12 cellular contexts compared by ENCODE assay signal in genomic region chr17:64653325-64653984, GRCh38. TPM values are rescaled to one million over a fixed set of nuclear protein-coding genes. Genes with fewer than 3 reads are reported as not detected.
A peak's percentile ranks its signal among the peaks of the same experiment; 100 is the strongest.
DNase-seq lines count a peak whose midpoint lies in the region; ATAC-seq and TF ChIP-seq lines count a peak whose summit lies in the region.
"Had no signal": no experiment of that assay in that cellular context is flagged by ENCODE, and none has a peak within 500 bp of the region (broad histone marks: within the 10 kb centered on the region; RNA-seq: fewer than 3 reads in every experiment).

No MANE protein-coding gene starts in this region.

- peak overlapping the region; percentile 58 for H3K4me2 ChIP-seq in fibroblast of lung (ENCODE audit: extremely low read depth, insufficient read depth, low read length)
- peak overlapping the region; percentile 66 for H3K4me2 ChIP-seq in skeletal muscle satellite cell (ENCODE audit: low read length)

- peaks cover 2% of the 10 kb centered on the region for H4K20me1 ChIP-seq in fibroblast of lung (ENCODE audit: control insufficient read depth, extremely low read depth, insufficient read depth, low read length)

- H3K36me3 ChIP-seq in SJSA1 (peaks cover 27% of the 10 kb centered on the region), fibroblast of lung (ENCODE audit: control insufficient read depth, insufficient read depth, low read length) (peaks cover 3% of the 10 kb centered on the region), skeletal muscle satellite cell (ENCODE audit: insufficient read depth, low read length) (peaks cover 10% of the 10 kb centered on the region)
- H3K36me3 ChIP-seq: transverse colon had no signal

- H3K27ac Mint-ChIP-seq in activated T-cell treated with anti-CD3 and anti-CD28 coated beads, Interleukin-2, amount 50 U/mL, for 72 hours: peak overlapping the region; percentile 72
- H3K27ac Mint-ChIP-seq: natural killer cell had no signal

- no peak overlapping the region for H2AFZ ChIP-seq in fibroblast of lung (ENCODE audit: low read length)

- H3K27ac ChIP-seq in SJSA1 (peak overlapping the region; percentile 71), fibroblast of lung (ENCODE audit: insufficient read depth, low read length) (peak overlapping the region; percentile 44)

- H3K4me1 ChIP-seq in SJSA1 (replicated peaks) (peaks cover 57% of the 10 kb centered on the region), fibroblast of lung (ENCODE audit: control insufficient read depth, extremely low read depth, insufficient read depth, low read length) (peaks cover 12% of the 10 kb centered on the region), skeletal muscle satellite cell (ENCODE audit: control insufficient read depth, insufficient read depth, low read length) (peaks cover 72% of the 10 kb centered on the region)

- H3K9ac ChIP-seq in fibroblast of lung (ENCODE audit: insufficient read depth, low read length) (no peak overlapping the region), skeletal muscle satellite cell (ENCODE audit: low read depth, low read length) (peak overlapping the region; percentile 40)

- no peak for ATAC-seq in activated T-cell treated with anti-CD3 and anti-CD28 coated beads, Interleukin-2, amount 50 U/mL, for 72 hours (replicated peaks in 1 of 2)
- ATAC-seq: natural killer cell had no signal

- TF ChIP-seq CTCF in fibroblast of lung (conservative IDR thresholded peaks at IDR 0.05 in 1 of 2, IDR thresholded peaks at IDR 0.05 in 1 of 2; ENCODE audit: low read depth in 1 of 2, low read length in 2 of 2): no peak

- H3K27me3 Mint-ChIP-seq in activated T-cell treated with anti-CD3 and anti-CD28 coated beads, Interleukin-2, amount 50 U/mL, for 72 hours (ENCODE audit: low read depth): no peaks in the 10 kb centered on the region

- H3K36me3 Mint-ChIP-seq in activated T-cell treated with anti-CD3 and anti-CD28 coated beads, Interleukin-2, amount 50 U/mL, for 72 hours (ENCODE audit: insufficient read depth in 2 of 2): peaks cover 0 to 4% of the 10 kb centered on the region in 2 donors
- H3K36me3 Mint-ChIP-seq: natural killer cell had no signal

- no peaks in the 10 kb centered on the region for H3K27me3 ChIP-seq in SJSA1 (replicated peaks)
- no peaks in the 10 kb centered on the region for H3K27me3 ChIP-seq in fibroblast of lung (ENCODE audit: control insufficient read depth, insufficient read depth, low read length)
- no peaks in the 10 kb centered on the region for H3K27me3 ChIP-seq in skeletal muscle satellite cell (ENCODE audit: control insufficient read depth, insufficient read depth, low read length)
- H3K27me3 ChIP-seq: transverse colon had no signal

- no peak for DNase-seq in activated T-cell treated with anti-CD3 and anti-CD28 coated beads, Interleukin-2, amount 50 U/mL, for 72 hours
- DNase-seq in activated T-cell treated with anti-CD3 and anti-CD28 coated beads, Interleukin-2, amount 50 U/mL, for 48 hours: no peak
- DNase-seq in SJSA1 (ENCODE audit: low read depth in 1 of 2, low spot score in 2 of 2) (peak; percentile 45 to 85), fibroblast of lung (ENCODE audit: low read depth in 2 of 2) (peak; percentile 58 to 70), NCI-H510A (lab: John Stamatoyannopoulos, UW) (no peak), AG08396 (ENCODE audit: low spot score) (no peak)
- no peak for DNase-seq in stimulated activated CD8-positive, alpha-beta memory T cell treated with anti-CD3 and anti-CD28 coated beads, Interleukin-4, amount 100 ng/mL, for 48 hours
- DNase-seq: DMS79, natural killer cell, NCI-H1436 treated with DMSO at 0.1 percent for 48 hours, transverse colon had no signal

- no peak overlapping the region for H3K4me3 ChIP-seq in SJSA1
- H3K4me3 ChIP-seq in fibroblast of lung (replicated peaks in 1 of 4; ENCODE audit: control extremely low read depth in 1 of 4, insufficient read depth in 1 of 4, low read depth in 3 of 4, low read length in 4 of 4): peak overlapping the region in 2 of 4 experiments; percentile 21 to 25
- H3K4me3 ChIP-seq in skeletal muscle satellite cell (ENCODE audit: low read length): peak overlapping the region; percentile 19
- H3K4me3 ChIP-seq: transverse colon had no signal

- 0 out of 2 replicates have a peak, but pooled peaks cover 5% of the 10 kb centered on the region for H3K9me3 ChIP-seq in SJSA1 (replicated peaks)
- H3K9me3 ChIP-seq in fibroblast of lung (ENCODE audit: control insufficient read depth, insufficient read depth, low read depth, low read length): no peaks in the 10 kb centered on the region
- no peaks in the 10 kb centered on the region for H3K9me3 ChIP-seq in skeletal muscle satellite cell (replicated peaks; ENCODE audit: low read length)

- no peaks in the 10 kb centered on the region for H3K9me3 Mint-ChIP-seq in activated T-cell treated with anti-CD3 and anti-CD28 coated beads, Interleukin-2, amount 50 U/mL, for 72 hours
- H3K9me3 Mint-ChIP-seq: natural killer cell had no signal

- H3K4me3 Mint-ChIP-seq in activated T-cell treated with anti-CD3 and anti-CD28 coated beads, Interleukin-2, amount 50 U/mL, for 72 hours: peak overlapping the region; percentile 27 to 54
- H3K4me3 Mint-ChIP-seq: natural killer cell had no signal

- H3K4me1 Mint-ChIP-seq in activated T-cell treated with anti-CD3 and anti-CD28 coated beads, Interleukin-2, amount 50 U/mL, for 72 hours (ENCODE audit: low read depth): peaks cover 59% of the 10 kb centered on the region

- peaks cover 100% of the 10 kb centered on the region for H3K79me2 ChIP-seq in fibroblast of lung (ENCODE audit: control insufficient read depth, insufficient read depth, low read length)

RNA-seq across cellular contexts. Expression of gene SMURF2, which starts 8.7 kb away (rescaled TPM):
- total RNA-seq in activated T-cell treated with anti-CD3 and anti-CD28 coated beads, Interleukin-2, amount 50 U/mL, for 72 hours: 10 to 100 TPM; 18.3 to 19.4 TPM
- total RNA-seq in SJSA1 (2014; rRNA removed; shearing (Covaris generic)): 57.3 and 101 TPM in 2 replicates
- total RNA-seq in fibroblast of lung: 71.7 and 108 TPM in 2 replicates
- polyA plus RNA-seq in fibroblast of lung: 96.3 and 103 TPM in 2 replicates
- polyA plus RNA-seq in fibroblast of lung (2012): 75.4 and 85.6 TPM in 2 replicates
- 28.3 and 42.8 TPM in 2 replicates for polyA minus RNA-seq in fibroblast of lung (ENCODE audit: low replicate concordance)
- total RNA-seq in skeletal muscle satellite cell (2012; rRNA removed): 96.6 and 129 TPM in 2 replicates

Comparison
In these comparisons a context has a peak if more than half of its experiments do, and no peak if none do; other contexts are left out.
1. DNase-seq: peak in SJSA1 (2 of 2) and fibroblast of lung (2 of 2); none in activated T-cell treated with anti-CD3 and anti-CD28 coated beads, Interleukin-2, amount 50 U/mL, for 72 hours (0 of 2), activated T-cell treated with anti-CD3 and anti-CD28 coated beads, Interleukin-2, amount 50 U/mL, for 48 hours (0 of 2), stimulated activated CD8-positive, alpha-beta memory T cell treated with anti-CD3 and anti-CD28 coated beads, Interleukin-4, amount 100 ng/mL, for 48 hours (single experiment), NCI-H510A (single experiment) and AG08396 (single experiment).